ENCODE assay signal across 24 cellular contexts in the genomic region with DNA sequence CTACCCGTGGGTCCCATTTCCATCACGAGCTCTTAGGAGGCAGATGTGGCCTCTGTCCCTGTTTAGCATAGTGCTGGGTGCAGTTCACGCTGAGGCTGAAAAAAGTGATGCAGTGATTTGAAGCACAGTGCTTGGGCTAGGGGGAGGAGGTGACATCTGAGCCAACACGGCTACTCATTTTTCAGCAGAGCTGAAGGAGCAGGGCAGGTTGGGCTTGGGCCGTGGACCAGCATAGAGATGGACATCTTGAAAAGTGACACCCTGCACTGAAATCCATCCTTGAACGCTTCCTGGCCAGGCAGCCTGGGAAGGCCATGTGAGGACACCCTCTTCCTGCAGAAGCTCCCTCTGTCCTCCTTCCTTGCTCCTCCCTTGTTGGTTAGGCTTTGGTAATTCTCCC.
"Had no signal": no experiment of that assay in that cellular context is flagged by ENCODE, and none has a peak within 500 bp of the region (broad histone marks: within the 10 kb centered on the region; RNA-seq: fewer than 3 reads in every experiment).

No MANE protein-coding gene starts in this region.

- H3K4me1 ChIP-seq: prostate gland, right lobe of liver, spleen had no signal

- H3K27ac Mint-ChIP-seq: dendritic cell treated with granulocyte-macrophage colony-stimulating factor and Interleukin-4, amounts not matched to agents 40 ng/mL and 50 ng/mL, for 4 days; effector memory CD8-positive, alpha-beta T cell; immature natural killer cell; naive thymus-derived CD8-positive, alpha-beta T cell; stimulated activated naive B cell treated with anti-CD40 and anti-IgM and Interleukin-4, amounts not matched to agents 10 μg/mL and 1 μg/mL and 100 μg/mL, for 72 hours had no signal

- H3K27me3 ChIP-seq: esophagus muscularis mucosa, gastroesophageal sphincter, pancreas, right lobe of liver, testis, tibial nerve had no signal

- H3K4me3 Mint-ChIP-seq: dendritic cell treated with granulocyte-macrophage colony-stimulating factor and Interleukin-4, amounts not matched to agents 40 ng/mL and 50 ng/mL, for 4 days; effector memory CD8-positive, alpha-beta T cell; immature natural killer cell; naive thymus-derived CD8-positive, alpha-beta T cell; neural crest cell; stimulated activated naive B cell treated with anti-CD40 and anti-IgM and Interleukin-4, amounts not matched to agents 10 μg/mL and 1 μg/mL and 100 μg/mL, for 72 hours; stimulated activated naive CD8-positive, alpha-beta T cell treated with anti-CD3 and anti-CD28 coated beads, Interleukin-15, amount 100 ng/mL, for 72 hours had no signal

- ATAC-seq: effector memory CD8-positive, alpha-beta T cell; gastroesophageal sphincter; mucosa of descending colon; naive thymus-derived CD8-positive, alpha-beta T cell; pancreas; right lobe of liver; stimulated activated naive B cell treated with anti-CD40 and anti-IgM and Interleukin-4, amounts not matched to agents 10 μg/mL and 1 μg/mL and 100 μg/mL, for 72 hours; stimulated activated naive CD8-positive, alpha-beta T cell treated with anti-CD3 and anti-CD28 coated beads, Interleukin-15, amount 100 ng/mL, for 72 hours had no signal

- DNase-seq: effector memory CD8-positive, alpha-beta T cell; glutamatergic neuron; immature natural killer cell; mammary epithelial cell; mucosa of descending colon; naive thymus-derived CD8-positive, alpha-beta T cell; nucleus accumbens; pancreas; retina; right lobe of liver; spleen; stimulated activated CD4-positive, alpha-beta T cell treated with anti-CD3 and anti-CD28 coated beads, Interleukin-15, amount 100 ng/mL, for 24 hours; stimulated activated CD4-positive, alpha-beta T cell treated with anti-CD3 and anti-CD28 coated beads, Interleukin-1b, Interleukin-23, amount 100 ng/mL, for 48 hours; stimulated activated CD4-positive, alpha-beta T cell treated with anti-CD3 and anti-CD28 coated beads, Interleukin-4, amount 100 ng/mL, for 24 hours; stimulated activated naive B cell treated with anti-CD40 and anti-IgM and Interleukin-4, amounts not matched to agents 10 μg/mL and 1 μg/mL and 100 μg/mL, for 72 hours; stimulated activated naive CD8-positive, alpha-beta T cell treated with anti-CD3 and anti-CD28 coated beads, Interleukin-15, amount 100 ng/mL, for 72 hours; testis had no signal

- H3K27me3 Mint-ChIP-seq: dendritic cell treated with granulocyte-macrophage colony-stimulating factor and Interleukin-4, amounts not matched to agents 40 ng/mL and 50 ng/mL, for 4 days had no signal

- H3K27ac ChIP-seq: epithelial cell of prostate, esophagus muscularis mucosa, gastroesophageal sphincter, pancreas, prostate gland, right lobe of liver, spleen, testis, tibial nerve had no signal

- H3K36me3 Mint-ChIP-seq: immature natural killer cell; naive thymus-derived CD8-positive, alpha-beta T cell; stimulated activated naive B cell treated with anti-CD40 and anti-IgM and Interleukin-4, amounts not matched to agents 10 μg/mL and 1 μg/mL and 100 μg/mL, for 72 hours had no signal

- H3K9me3 ChIP-seq: esophagus muscularis mucosa, gastroesophageal sphincter, mucosa of descending colon, pancreas, prostate gland, right lobe of liver, spleen, testis, tibial nerve had no signal

- H3K4me1 Mint-ChIP-seq: immature natural killer cell; stimulated activated naive B cell treated with anti-CD40 and anti-IgM and Interleukin-4, amounts not matched to agents 10 μg/mL and 1 μg/mL and 100 μg/mL, for 72 hours; stimulated activated naive CD8-positive, alpha-beta T cell treated with anti-CD3 and anti-CD28 coated beads, Interleukin-15, amount 100 ng/mL, for 72 hours had no signal

- H3K36me3 ChIP-seq: esophagus muscularis mucosa, gastroesophageal sphincter, pancreas, prostate gland, right lobe of liver, spleen, tibial nerve had no signal

- H3K4me3 ChIP-seq: esophagus muscularis mucosa, gastroesophageal sphincter, mucosa of descending colon, pancreas, prostate gland, right lobe of liver, spleen, testis, tibial nerve had no signal

- H3K9me3 Mint-ChIP-seq: effector memory CD8-positive, alpha-beta T cell; stimulated activated naive B cell treated with anti-CD40 and anti-IgM and Interleukin-4, amounts not matched to agents 10 μg/mL and 1 μg/mL and 100 μg/mL, for 72 hours; stimulated activated naive CD8-positive, alpha-beta T cell treated with anti-CD3 and anti-CD28 coated beads, Interleukin-15, amount 100 ng/mL, for 72 hours had no signal
